ENCODE assay signal across 13 cellular contexts in genomic region chr9:97511762-97512429, GRCh38. TPM values are rescaled to one million over a fixed set of nuclear protein-coding genes. Genes with fewer than 3 reads are reported as not detected.
A peak's percentile ranks its signal among the peaks of the same experiment; 100 is the strongest.
DNase-seq lines count a peak whose midpoint lies in the region; ATAC-seq and TF ChIP-seq lines count a peak whose summit lies in the region.
"Had no signal": no experiment of that assay in that cellular context is flagged by ENCODE, and none has a peak within 500 bp of the region (broad histone marks: within the 10 kb centered on the region; RNA-seq: fewer than 3 reads in every experiment).

No MANE protein-coding gene starts in this region.

- H3K27ac Mint-ChIP-seq in T-helper 2 cell treated with Interferon-gamma antibody and Interleukin-4, amounts not matched to agents 5 μg/mL and 100 μg/mL, for 36 hours = peak overlapping the region; percentile 12
- H3K27ac Mint-ChIP-seq in activated T-helper 2 cell treated with anti-CD3 and anti-CD28 coated beads, Interferon-gamma antibody, Interleukin-2, Interleukin-4, amounts not matched to agents 10 μg/mL and 5 μg/mL and 100 μg/mL, durations not matched to agents 14 hours and 24 hours and 36 hours = peak overlapping the region; percentile 42

- peak; percentile 30 for ATAC-seq in HG02759 (IDR thresholded peaks at IDR 0.05; ENCODE audit: unreplicated experiment)
- ATAC-seq in psoas muscle = no peak
- ATAC-seq in GM18870 (IDR thresholded peaks at IDR 0.05; ENCODE audit: unreplicated experiment) = no peak

- H3K4me1 ChIP-seq in psoas muscle = peaks cover 65% of the 10 kb centered on the region
- H3K4me1 ChIP-seq: HAP-1 had no signal

- DNase-seq in T-helper 2 cell treated with Interferon-gamma antibody and Interleukin-4, amounts not matched to agents 5 μg/mL and 100 μg/mL, for 36 hours (ENCODE audit: low spot score) = no peak
- DNase-seq in T-helper 2 cell (no peak), psoas muscle (no peak), Kasumi-1 (lab: John Stamatoyannopoulos, UW) (no peak), AG08395 (ENCODE audit: low spot score) (no peak)
- DNase-seq in activated T-helper 2 cell treated with anti-CD3 and anti-CD28 coated beads, Interferon-gamma antibody, Interleukin-2, Interleukin-4, amounts not matched to agents 10 μg/mL and 5 μg/mL and 100 μg/mL, durations not matched to agents 14 hours and 24 hours and 36 hours (ENCODE audit: low spot score) = no peak
- DNase-seq: foreskin melanocyte, NCI-H2029 treated with DMSO at 0.1 percent for 48 hours, T-helper 9 cell, thyroid gland had no signal

- no peak for TF ChIP-seq CTCF in psoas muscle (IDR thresholded peaks at IDR 0.05)

- no peaks in the 10 kb centered on the region for H3K9me3 ChIP-seq in psoas muscle
- H3K9me3 ChIP-seq: HAP-1, thyroid gland had no signal

- peaks cover 0 to 7% of the 10 kb centered on the region in 2 donors for H3K36me3 ChIP-seq in psoas muscle (ENCODE audit: insufficient read depth in 1 of 2, low read depth in 1 of 2)
- H3K36me3 ChIP-seq: HAP-1, thyroid gland had no signal

- H3K27me3 Mint-ChIP-seq in T-helper 2 cell treated with Interferon-gamma antibody and Interleukin-4, amounts not matched to agents 5 μg/mL and 100 μg/mL, for 36 hours (ENCODE audit: low read depth) = peaks cover 9% of the 10 kb centered on the region
- H3K27me3 Mint-ChIP-seq in activated T-helper 2 cell treated with anti-CD3 and anti-CD28 coated beads, Interferon-gamma antibody, Interleukin-2, Interleukin-4, amounts not matched to agents 10 μg/mL and 5 μg/mL and 100 μg/mL, durations not matched to agents 14 hours and 24 hours and 36 hours (ENCODE audit: low read depth) = peaks cover 3% of the 10 kb centered on the region

- no peak overlapping the region for H3K4me3 ChIP-seq in psoas muscle
- H3K4me3 ChIP-seq: HAP-1, thyroid gland had no signal

- peaks cover 9% of the 10 kb centered on the region for H3K4me1 Mint-ChIP-seq in T-helper 2 cell treated with Interferon-gamma antibody and Interleukin-4, amounts not matched to agents 5 μg/mL and 100 μg/mL, for 36 hours (ENCODE audit: low read depth)
- H3K4me1 Mint-ChIP-seq in activated T-helper 2 cell treated with anti-CD3 and anti-CD28 coated beads, Interferon-gamma antibody, Interleukin-2, Interleukin-4, amounts not matched to agents 10 μg/mL and 5 μg/mL and 100 μg/mL, durations not matched to agents 14 hours and 24 hours and 36 hours (ENCODE audit: low read depth) = peaks cover 15% of the 10 kb centered on the region

- intact Hi-C loops in activated T-helper 2 cell treated with anti-CD3 and anti-CD28 coated beads, Interferon-gamma antibody, Interleukin-2, Interleukin-4, amounts not matched to agents 10 μg/mL and 5 μg/mL and 100 μg/mL, durations not matched to agents 14 hours and 24 hours and 36 hours (cut with micrococcal nuclease) = no loop called here
- intact Hi-C loops in psoas muscle (cut with DNase I) = no loop called here

- H3K27me3 ChIP-seq in psoas muscle (ENCODE audit: insufficient read depth in 3 of 3, low read length in 2 of 3) = no peaks in the 10 kb centered on the region
- H3K27me3 ChIP-seq: thyroid gland had no signal

- H3K4me3 Mint-ChIP-seq in T-helper 2 cell treated with Interferon-gamma antibody and Interleukin-4, amounts not matched to agents 5 μg/mL and 100 μg/mL, for 36 hours = no peak overlapping the region
- H3K4me3 Mint-ChIP-seq in activated T-helper 2 cell treated with anti-CD3 and anti-CD28 coated beads, Interferon-gamma antibody, Interleukin-2, Interleukin-4, amounts not matched to agents 10 μg/mL and 5 μg/mL and 100 μg/mL, durations not matched to agents 14 hours and 24 hours and 36 hours (ENCODE audit: low read depth) = no peak overlapping the region

- WGBS in psoas muscle, 3 donors = 63 to 88% (median 80%) methylated on average over 5 of the region's 5 CpGs

- H3K9me3 Mint-ChIP-seq in T-helper 2 cell treated with Interferon-gamma antibody and Interleukin-4, amounts not matched to agents 5 μg/mL and 100 μg/mL, for 36 hours = no peaks in the 10 kb centered on the region
- no peaks in the 10 kb centered on the region for H3K9me3 Mint-ChIP-seq in activated T-helper 2 cell treated with anti-CD3 and anti-CD28 coated beads, Interferon-gamma antibody, Interleukin-2, Interleukin-4, amounts not matched to agents 10 μg/mL and 5 μg/mL and 100 μg/mL, durations not matched to agents 14 hours and 24 hours and 36 hours

- H3K27ac ChIP-seq in psoas muscle = peak overlapping the region; percentile 88

- H3K36me3 Mint-ChIP-seq in T-helper 2 cell treated with Interferon-gamma antibody and Interleukin-4, amounts not matched to agents 5 μg/mL and 100 μg/mL, for 36 hours (ENCODE audit: low read depth) = no peaks in the 10 kb centered on the region
- no peaks in the 10 kb centered on the region for H3K36me3 Mint-ChIP-seq in activated T-helper 2 cell treated with anti-CD3 and anti-CD28 coated beads, Interferon-gamma antibody, Interleukin-2, Interleukin-4, amounts not matched to agents 10 μg/mL and 5 μg/mL and 100 μg/mL, durations not matched to agents 14 hours and 24 hours and 36 hours (ENCODE audit: low read depth)

RNA-seq across cellular contexts. Expression of gene TMOD1, which starts 10.4 kb away (rescaled TPM):
- 0.96 and 0.97 TPM in 2 replicates for total RNA-seq in activated T-helper 2 cell treated with anti-CD3 and anti-CD28 coated beads, Interferon-gamma antibody, Interleukin-2, Interleukin-4, amounts not matched to agents 10 μg/mL and 5 μg/mL and 100 μg/mL, durations not matched to agents 14 hours and 24 hours and 36 hours
- total RNA-seq in psoas muscle = 100 to 1,000 TPM; 138 to 209 (median 167) TPM
- polyA plus RNA-seq in psoas muscle = 100 to 1,000 TPM in 2 of 3 donors, 10 to 100 TPM in 1; 65.4 to 286 (median 131) TPM

Comparison
In these comparisons a context has a peak if more than half of its experiments do, and no peak if none do; other contexts are left out.
1. RNA of gene TMOD1, which starts 10.4 kb away (total RNA-seq): 138 to 209 TPM in psoas muscle; 0.96 to 0.97 TPM in activated T-helper 2 cell treated with anti-CD3 and anti-CD28 coated beads, Interferon-gamma antibody, Interleukin-2, Interleukin-4, amounts not matched to agents 10 μg/mL and 5 μg/mL and 100 μg/mL, durations not matched to agents 14 hours and 24 hours and 36 hours; every median in the first group is over 10 times any median in the second.